Comparison of ENCODE assay signal across 24 cellular contexts in the genomic region with DNA sequence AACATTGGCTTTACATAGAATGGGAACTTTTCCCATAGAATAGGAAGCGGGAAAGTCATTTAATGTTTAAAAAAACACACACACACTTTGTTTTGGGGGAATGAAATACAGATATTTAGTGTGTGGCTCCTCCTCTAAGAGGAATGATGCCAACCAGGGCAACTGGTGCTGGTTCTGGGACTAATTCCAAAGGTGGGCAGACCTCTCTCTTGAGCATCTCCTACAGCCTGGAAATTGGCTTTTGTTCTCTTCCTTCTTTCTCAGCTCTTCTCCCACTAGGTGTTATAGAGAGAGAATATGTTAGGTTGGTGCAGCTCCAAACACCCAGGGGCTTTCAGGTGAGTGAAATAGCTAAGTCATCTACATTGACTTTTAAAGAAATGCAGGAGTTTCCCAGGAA.
"Had no signal": no experiment of that assay in that cellular context is flagged by ENCODE, and none has a peak within 500 bp of the region (broad histone marks: within the 10 kb centered on the region; RNA-seq: fewer than 3 reads in every experiment).

No MANE protein-coding gene starts in this region.

- DNase-seq: activated CD4-positive, alpha-beta memory T cell treated with anti-CD3 and anti-CD28 coated beads, Interleukin-2, amount 10 ng/mL, durations not matched to agents 7 days and 5 days; activated CD4-positive, alpha-beta T cell treated with anti-CD3 and anti-CD28 coated beads for 1 hour; activated CD4-positive, alpha-beta T cell treated with anti-CD3 and anti-CD28 coated beads for 4 hours; activated CD4-positive, alpha-beta T cell treated with anti-CD3 and anti-CD28 coated beads, Interleukin-2, amount 10 ng/mL, durations not matched to agents 7 days and 5 days; activated CD4-positive, alpha-beta T cell treated with anti-CD3 and anti-CD28 coated beads, Interleukin-2, amount 50 U/mL, for 4 hours; activated CD8-positive, alpha-beta memory T cell treated with anti-CD3 and anti-CD28 coated beads, Interleukin-2, amount 50 U/mL, for 48 hours; activated effector memory CD4-positive, alpha-beta T cell treated with Interleukin-2 at 50 U/mL for 16 hours; activated gamma-delta T cell treated with Interleukin-2 at 50 U/mL for 16 hours; activated naive CD4-positive, alpha-beta T cell treated with anti-CD3 and anti-CD28 coated beads, Interleukin-2, amount 50 U/mL, for 16 hours; activated naive CD4-positive, alpha-beta T cell treated with Interleukin-2 at 50 U/mL for 16 hours; activated T-cell treated with anti-CD3 and anti-CD28 coated beads for 4 hours; activated T-cell treated with anti-CD3 and anti-CD28 coated beads, Interleukin-2, amount 50 U/mL, for 24 hours; amniotic stem cell; anterior cingulate cortex; brain microvascular endothelial cell; effector memory CD4-positive, alpha-beta T cell; endodermal cell; gastrocnemius medialis; glutamatergic neuron; heart left ventricle; hypothalamus; T-helper 2 cell had no signal

- ATAC-seq: activated T-helper 17 cell treated with anti-CD3 and anti-CD28 coated beads, Interleukin-2, amount 50 U/mL, for 72 hours; gastrocnemius medialis; heart left ventricle; WTC11 had no signal
